9 cellular contexts compared by ENCODE assay signal in the genomic region with DNA sequence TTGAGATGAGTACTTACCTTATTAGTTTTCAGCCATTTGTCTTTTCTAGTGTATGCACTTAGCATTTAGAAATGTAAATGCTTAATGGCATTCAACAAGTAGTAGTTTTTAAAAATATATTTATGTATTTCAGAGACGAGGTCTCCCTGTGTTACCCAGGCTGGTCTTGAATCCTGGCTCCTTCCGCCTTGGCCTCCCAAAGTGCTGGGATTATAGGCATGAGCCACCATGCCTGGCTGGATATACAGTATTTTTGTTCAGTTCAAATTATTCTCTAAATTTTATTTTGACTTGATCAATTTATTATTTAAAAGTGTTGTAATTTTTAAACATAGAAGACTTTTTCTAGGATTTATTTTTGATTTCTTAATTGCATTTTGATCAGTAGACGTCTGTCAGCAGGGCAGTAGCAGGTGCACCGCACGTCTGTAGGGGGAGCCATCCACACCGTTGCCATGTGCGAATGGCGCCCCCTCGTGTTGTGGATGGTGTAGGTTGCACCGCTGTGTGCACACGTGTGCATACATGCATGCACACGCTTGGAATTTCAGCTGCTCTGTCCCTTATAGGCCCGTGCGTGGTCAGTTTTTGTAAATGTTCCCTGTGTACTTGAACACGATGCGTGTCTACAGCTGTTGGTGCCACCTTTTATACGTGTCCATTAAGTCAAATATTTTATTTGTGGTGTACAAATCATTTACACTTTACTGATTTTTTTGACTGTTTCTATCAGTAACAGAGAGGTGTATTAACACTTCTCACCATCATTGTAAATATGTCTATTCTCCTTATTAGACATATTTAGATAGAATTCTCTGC. TPM values are rescaled to one million over a fixed set of nuclear protein-coding genes. Genes with fewer than 3 reads are reported as not detected.
A peak's percentile ranks its signal among the peaks of the same experiment; 100 is the strongest.
DNase-seq lines count a peak whose midpoint lies in the region; ATAC-seq lines count a peak whose summit lies in the region.
"Had no signal": no experiment of that assay in that cellular context is flagged by ENCODE, and none has a peak within 500 bp of the region (broad histone marks: within the 10 kb centered on the region; RNA-seq: fewer than 3 reads in every experiment).

No MANE protein-coding gene starts in this region.

- H3K79me2 ChIP-seq in mesendoderm (ENCODE audit: control insufficient read depth, insufficient read depth, low read length) = peaks cover 3% of the 10 kb centered on the region

- H2BK120ac ChIP-seq in mesendoderm (ENCODE audit: low read depth, low read length) = no peak overlapping the region

- no peak overlapping the region for H3K18ac ChIP-seq in mesendoderm (ENCODE audit: low read length)

- H4K5ac ChIP-seq in mesendoderm (ENCODE audit: low read length) = no peak overlapping the region

- peaks cover 19 to 22% of the 10 kb centered on the region in 2 donors for H3K4me1 Mint-ChIP-seq in effector memory CD8-positive, alpha-beta T cell (ENCODE audit: low read depth in 2 of 2)

- no peak overlapping the region for H3K4me3 Mint-ChIP-seq in effector memory CD8-positive, alpha-beta T cell

- no peak overlapping the region for H2BK5ac ChIP-seq in mesendoderm (ENCODE audit: low read length)

- H2BK15ac ChIP-seq in mesendoderm (replicated peaks; ENCODE audit: low read depth) = no peak overlapping the region

- no peak overlapping the region for H2AK5ac ChIP-seq in mesendoderm (ENCODE audit: low read length)

- peaks cover 7% of the 10 kb centered on the region for H3K36me3 Mint-ChIP-seq in effector memory CD8-positive, alpha-beta T cell (ENCODE audit: insufficient read depth)

- H3K27ac Mint-ChIP-seq in effector memory CD8-positive, alpha-beta T cell = no peak overlapping the region

- no CpG with 5 or more reads among the region's 17 CpGs for WGBS in mesendoderm (ENCODE audit: extremely low coverage, insufficient coverage, low lambda C conversion rate)

- H3K23ac ChIP-seq in mesendoderm (ENCODE audit: low read length) = no peak overlapping the region

- DNase-seq in HPDE6-E6E7 (ENCODE audit: extremely low spot score) (peak; percentile 91), NOMO-1 (lab: John Stamatoyannopoulos, UW; ENCODE audit: unreplicated experiment in 2 of 2) (peak; percentile 57 to 85), mesendoderm (peak; percentile 88)
- peak; percentile 95 for DNase-seq in activated CD8-positive, alpha-beta memory T cell treated with anti-CD3 and anti-CD28 coated beads for 24 hours
- peak; percentile 89 to 93 (median 91) for DNase-seq in effector memory CD8-positive, alpha-beta T cell
- peak; percentile 77 to 88 for DNase-seq in stimulated activated CD8-positive, alpha-beta memory T cell treated with anti-CD3 and anti-CD28 coated beads, Interleukin-2, amount 100 ng/mL, for 1 hour (ENCODE audit: low read depth in 2 of 2)

- H3K56ac ChIP-seq in mesendoderm (ENCODE audit: low read length) = no peak overlapping the region

- peak; percentile 57 for ATAC-seq in GM18511 (IDR thresholded peaks at IDR 0.05; ENCODE audit: unreplicated experiment)
- ATAC-seq in effector memory CD8-positive, alpha-beta T cell (replicated peaks) = peak; percentile 100
- ATAC-seq in HG02938 (IDR thresholded peaks at IDR 0.05; ENCODE audit: unreplicated experiment) = no peak

- H3K36me3 ChIP-seq in mesendoderm (ENCODE audit: control insufficient read depth, insufficient read depth, low read length) = no peaks in the 10 kb centered on the region

- no peak overlapping the region for H3K4me3 ChIP-seq in mesendoderm (ENCODE audit: low read length)
- H3K4me3 ChIP-seq: skin epidermis had no signal

- H3K27me3 ChIP-seq in mesendoderm (ENCODE audit: insufficient read depth, low read length, poor library complexity) = no peaks in the 10 kb centered on the region

- peaks cover 9% of the 10 kb centered on the region for H3K79me1 ChIP-seq in mesendoderm (ENCODE audit: low read length)

- no peak overlapping the region for H3K4me2 ChIP-seq in mesendoderm (ENCODE audit: low read length)

- H3K27me3 Mint-ChIP-seq in effector memory CD8-positive, alpha-beta T cell = no peaks in the 10 kb centered on the region

- no peaks in the 10 kb centered on the region for H3K4me1 ChIP-seq in mesendoderm (ENCODE audit: control insufficient read depth, low read depth, low read length)

- H3K9me3 Mint-ChIP-seq in effector memory CD8-positive, alpha-beta T cell = no peaks in the 10 kb centered on the region

- H3K27ac ChIP-seq in mesendoderm (ENCODE audit: low read depth, low read length) = no peak overlapping the region
- H3K27ac ChIP-seq: skin epidermis had no signal

- H4K8ac ChIP-seq in mesendoderm (ENCODE audit: low read depth, low read length) = no peak overlapping the region

- no peak overlapping the region for H3K4ac ChIP-seq in mesendoderm (ENCODE audit: low read depth, low read length)

- no peak overlapping the region for H3K9ac ChIP-seq in mesendoderm (ENCODE audit: low read length)

RNA-seq across cellular contexts. Expression of a gene that starts 30.6 kb away (rescaled TPM):
- 12.8 TPM for polyA plus RNA-seq in mesendoderm (2013, experiment 1 of 2)
- polyA plus RNA-seq in mesendoderm (2013, experiment 2 of 2) = 12.4 TPM
